19 cellular contexts compared by ENCODE assay signal in genomic region chr10:92263396-92263795, GRCh38. TPM values are rescaled to one million over a fixed set of nuclear protein-coding genes. Genes with fewer than 3 reads are reported as not detected.
DNase-seq lines count a peak whose midpoint lies in the region; ATAC-seq and TF ChIP-seq lines count a peak whose summit lies in the region.
"Had no signal": no experiment of that assay in that cellular context is flagged by ENCODE, and none has a peak within 500 bp of the region (broad histone marks: within the 10 kb centered on the region; RNA-seq: fewer than 3 reads in every experiment).

No MANE protein-coding gene starts in this region.

- 93 to 98% (median 96%) methylated on average over 2 of the region's 2 CpGs for WGBS in heart left ventricle, 4 donors

- no TSS peak for BruUV-seq in PC-9 (replicated peaks; lab: Mats Ljungman, UMichigan)

- peaks cover 12% of the 10 kb centered on the region for H3K4me1 ChIP-seq in PC-9 (replicated peaks; ENCODE audit: insufficient read depth)
- H3K4me1 ChIP-seq in foreskin keratinocyte: peaks cover 7% of the 10 kb centered on the region
- peaks cover 0 to 8% (median 2%) of the 10 kb centered on the region in 12 donors for H3K4me1 ChIP-seq in heart left ventricle
- H3K4me1 ChIP-seq: A549 had no signal

- POLR2A ChIA-PET in PC-9 (lab: Charles Lee; ENCODE audit: unreplicated experiment): no interaction called here

- no peaks in the 10 kb centered on the region for H3K4me1 Mint-ChIP-seq in type B pancreatic cell (ENCODE audit: unreplicated experiment)

- H3K4me3 ChIP-seq in PC-9: no peak overlapping the region
- no peak overlapping the region for H3K4me3 ChIP-seq in heart left ventricle
- H3K4me3 ChIP-seq: A549, BLaER1 had no signal

- no peaks in the 10 kb centered on the region for H3K79me2 ChIP-seq in PC-9 (ENCODE audit: low read depth)

- peak overlapping the region; percentile 51 for H3K27ac Mint-ChIP-seq in type B pancreatic cell
- H3K27ac Mint-ChIP-seq: CD8-positive, alpha-beta T cell had no signal

- H3K27me3 Mint-ChIP-seq in type B pancreatic cell: no peaks in the 10 kb centered on the region

- intact Hi-C loops in PC-9 (cut with micrococcal nuclease; ENCODE audit: unreplicated experiment): no loop called here
- intact Hi-C loops in heart left ventricle (cut with DNase I): no loop called here

- ATAC-seq in foreskin keratinocyte (no peak), heart left ventricle (no peak), HG02981 (IDR thresholded peaks at IDR 0.05; ENCODE audit: unreplicated experiment) (no peak)
- ATAC-seq: A549; CD8-positive, alpha-beta T cell had no signal

- peak overlapping the region; percentile 44 for H3K4me2 ChIP-seq in PC-9
- H3K4me2 ChIP-seq: A549, BLaER1 had no signal

- no peaks in the 10 kb centered on the region for H3K36me3 Mint-ChIP-seq in type B pancreatic cell
- H3K36me3 Mint-ChIP-seq: CD8-positive, alpha-beta T cell had no signal

- H3K27me3 ChIP-seq in PC-9 (ENCODE audit: insufficient read depth, low read depth): no peaks in the 10 kb centered on the region
- no peaks in the 10 kb centered on the region for H3K27me3 ChIP-seq in foreskin keratinocyte
- H3K27me3 ChIP-seq in heart left ventricle: no peaks in the 10 kb centered on the region
- H3K27me3 ChIP-seq: BLaER1 had no signal

- CTCF ChIA-PET in PC-9 (lab: Charles Lee): no interaction called here

- no peaks in the 10 kb centered on the region for H3K9me3 ChIP-seq in PC-9 (ENCODE audit: insufficient read depth, low read depth)
- no peaks in the 10 kb centered on the region for H3K9me3 ChIP-seq in heart left ventricle
- H3K9me3 ChIP-seq: A549, BLaER1 had no signal

- H3K4me3 Mint-ChIP-seq in type B pancreatic cell: no peak overlapping the region
- H3K4me3 Mint-ChIP-seq: CD8-positive, alpha-beta T cell had no signal

- no peaks in the 10 kb centered on the region for H3K36me3 ChIP-seq in PC-9 (ENCODE audit: low read depth)
- H3K36me3 ChIP-seq in heart left ventricle: no peaks in the 10 kb centered on the region
- H3K36me3 ChIP-seq: BLaER1 had no signal

- peak overlapping the region; percentile 52 for H3K27ac ChIP-seq in C4-2B
- H3K27ac ChIP-seq in PC-9: no peak overlapping the region
- peak overlapping the region; percentile 9 for H3K27ac ChIP-seq in epithelial cell of prostate
- H3K27ac ChIP-seq in foreskin keratinocyte: no peak overlapping the region
- H3K27ac ChIP-seq in heart left ventricle: no peak overlapping the region
- H3K27ac ChIP-seq: 22Rv1, A549, BLaER1 had no signal

- peak in 1 of 2 experiments; percentile 39 for DNase-seq in PC-9
- DNase-seq in epithelial cell of prostate (ENCODE audit: low read depth, low spot score): no peak
- no peak for DNase-seq in type B pancreatic cell (ENCODE audit: extremely low spot score, unreplicated experiment)
- no peak for DNase-seq in foreskin keratinocyte
- DNase-seq in heart left ventricle: no peak
- DNase-seq: CD8-positive, alpha-beta T cell; COR-L47; DMS 273 treated with DMSO at 0.1 percent for 48 hours; DMS53; DND-41; EL; GOT3; H7; KG1 had no signal

- no peak for TF ChIP-seq POLR2A in heart left ventricle (IDR thresholded peaks at IDR 0.05)

- no peaks in the 10 kb centered on the region for H3K9me2 ChIP-seq in PC-9 (ENCODE audit: insufficient read depth)

- H3F3A ChIP-seq in PC-9 (ENCODE audit: insufficient read depth, low read depth): no peaks in the 10 kb centered on the region

- H3K9me3 Mint-ChIP-seq in type B pancreatic cell: no peaks in the 10 kb centered on the region
- H3K9me3 Mint-ChIP-seq: CD8-positive, alpha-beta T cell had no signal

- no peak overlapping the region for H2AFZ ChIP-seq in PC-9

- H4K20me1 ChIP-seq in PC-9 (ENCODE audit: insufficient read depth): no peaks in the 10 kb centered on the region
- H4K20me1 ChIP-seq: BLaER1 had no signal

- TF ChIP-seq CTCF in C4-2B (conservative IDR thresholded peaks at IDR 0.05): no peak
- TF ChIP-seq CTCF in PC-9 (conservative IDR thresholded peaks at IDR 0.05): no peak
- TF ChIP-seq CTCF in type B pancreatic cell (conservative IDR thresholded peaks at IDR 0.05): no peak
- no peak for TF ChIP-seq CTCF in foreskin keratinocyte (conservative IDR thresholded peaks at IDR 0.05)
- TF ChIP-seq CTCF in heart left ventricle (IDR thresholded peaks at IDR 0.05): no peak

RNA-seq across cellular contexts. Expression of gene CPEB3, which starts 27.5 kb away (rescaled TPM):
- total RNA-seq in PC-9 (2021): 1.1 and 1.4 TPM in 2 replicates
- total RNA-seq in type B pancreatic cell (ENCODE audit: low replicate concordance): 2.3 and 3.7 TPM in 2 replicates
- total RNA-seq in foreskin keratinocyte: 0.54 and 0.63 TPM in 2 replicates
- polyA plus RNA-seq in foreskin keratinocyte: 0.09 and 0.12 TPM in 2 replicates
- 10 to 100 TPM in 5 of 9 donors, 1 to 10 TPM in 4; 6.2 to 17.2 (median 10.1) TPM for total RNA-seq in heart left ventricle
- polyA plus RNA-seq in heart left ventricle: 1 to 10 TPM; 1.5 to 3.4 TPM

RNA-seq across cellular contexts. Expression of gene MARCHF5, which starts 27.6 kb away (rescaled TPM):
- total RNA-seq in PC-9 (2021) (31.5 and 39.1 TPM in 2 replicates), type B pancreatic cell (ENCODE audit: low replicate concordance) (57.8 and 59.8 TPM in 2 replicates), foreskin keratinocyte (25.6 and 31.5 TPM in 2 replicates), heart left ventricle (10 to 100 TPM; 14.8 to 55.7 (median 29.4) TPM)
- polyA plus RNA-seq in foreskin keratinocyte (24.6 and 28.2 TPM in 2 replicates), heart left ventricle (10 to 100 TPM; 11.8 to 39.4 TPM)

Comparison
In these comparisons a context has a peak if more than half of its experiments do, and no peak if none do; other contexts are left out.
1. H3K27ac ChIP-seq: peak in C4-2B (single experiment) and epithelial cell of prostate (single experiment); none in PC-9 (single experiment), foreskin keratinocyte (single experiment) and heart left ventricle (0 of 12).